Comparison of ENCODE assay signal across 11 cellular contexts in the genomic region with DNA sequence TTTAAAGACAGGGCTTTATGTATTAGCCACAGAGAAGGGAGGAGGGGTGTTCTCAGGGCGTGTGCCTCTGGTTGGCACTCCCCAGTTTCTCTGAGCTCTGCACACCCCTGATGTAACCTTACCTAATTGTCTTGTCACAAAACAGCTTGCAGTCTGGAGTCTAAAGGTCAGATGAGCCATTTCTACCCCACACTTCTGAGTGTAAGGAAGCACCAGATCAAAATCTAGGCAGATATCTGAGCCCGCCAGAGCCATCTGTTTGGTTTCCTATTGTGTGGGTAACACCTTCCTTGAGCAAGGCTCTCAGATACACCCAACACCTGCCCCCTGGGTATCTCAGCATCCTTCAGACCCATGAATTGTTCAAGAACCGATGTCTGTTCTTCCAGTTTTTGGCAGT. TPM values are rescaled to one million over a fixed set of nuclear protein-coding genes. Genes with fewer than 3 reads are reported as not detected.
DNase-seq lines count a peak whose midpoint lies in the region; ATAC-seq and TF ChIP-seq lines count a peak whose summit lies in the region.
"Had no signal": no experiment of that assay in that cellular context is flagged by ENCODE, and none has a peak within 500 bp of the region (broad histone marks: within the 10 kb centered on the region; RNA-seq: fewer than 3 reads in every experiment).

No MANE protein-coding gene starts in this region.

- H3K4me3 ChIP-seq in HCT116 (replicated peaks in 1 of 2; ENCODE audit: low read depth in 1 of 2, low read length in 2 of 2), result no peak overlapping the region
- H3K4me3 ChIP-seq in body of pancreas, result no peak overlapping the region
- H3K4me3 ChIP-seq: adrenal gland, lung had no signal

- H2AFZ ChIP-seq in HCT116 (ENCODE audit: low read depth, low read length, poor library complexity, severe bottlenecking), result no peak overlapping the region

- H3K9me2 ChIP-seq in HCT116 (ENCODE audit: insufficient read depth), result no peaks in the 10 kb centered on the region

- H3K36me3 ChIP-seq in HCT116 (ENCODE audit: control insufficient read depth in 1 of 2, insufficient read depth in 2 of 2, low read length in 2 of 2) (no peaks in the 10 kb centered on the region), body of pancreas (replicated peaks in 1 of 2; ENCODE audit: insufficient read depth in 1 of 2, low read depth in 2 of 2) (no peaks in the 10 kb centered on the region)
- H3K36me3 ChIP-seq: adrenal gland had no signal

- peak overlapping the region; percentile 19; the same call in 1 of the 2 replicates for H3K4me2 ChIP-seq in HCT116 (ENCODE audit: low read length)

- peaks cover under 1% of the 10 kb centered on the region; the same call in 1 of the 2 replicates for H4K20me1 ChIP-seq in HCT116 (ENCODE audit: insufficient read depth)

- WGBS in body of pancreas, 2 donors, result 52 to 78% methylated on average over 3 of the region's 3 CpGs

- H3K27me3 ChIP-seq in HCT116 (ENCODE audit: insufficient read depth, low read length) (no peaks in the 10 kb centered on the region), body of pancreas (no peaks in the 10 kb centered on the region)
- H3K27me3 ChIP-seq: adrenal gland had no signal

- DNase-seq in HCT116 (ENCODE audit: low read depth, low spot score) (no peak), SK-N-DZ (ENCODE audit: low spot score) (peak; percentile 20), body of pancreas (no peak), islet precursor cell (no peak), posterior cingulate gyrus (no peak)
- peak; percentile 52 for DNase-seq in stimulated activated CD4-positive, alpha-beta T cell treated with anti-CD3 and anti-CD28 coated beads, Interleukin-4, amount 100 ng/mL, for 24 hours
- DNase-seq: adrenal gland, NCI-H1436 had no signal

- no TSS peak for BruUV-seq in HCT116 (replicated peaks; lab: Mats Ljungman, UMichigan)

- H3K9ac ChIP-seq in HCT116 (ENCODE audit: low read length), result no peak overlapping the region

- POLR2A ChIA-PET in HCT116 (lab: Charles Lee), result interaction anchor here (0.7 kb wide), 1 partner anchor 38 kb away, joined by 3 read pairs; no protein-coding TSS in a partner anchor

- TF ChIP-seq CTCF in HCT116 (IDR thresholded peaks at IDR 0.05 in 2 of 3, conservative IDR thresholded peaks at IDR 0.05 in 1 of 3; ENCODE audit: borderline replicate concordance in 1 of 3, insufficient read depth in 1 of 3, low read depth in 2 of 3, low read length in 2 of 3), result no peak
- TF ChIP-seq CTCF in body of pancreas (IDR thresholded peaks at IDR 0.05), result no peak

- no peak overlapping the region for H3K27ac ChIP-seq in HCT116 (ENCODE audit: low read depth, low read length)
- H3K27ac ChIP-seq in body of pancreas, result peak overlapping the region in 3 of 4 donors; percentile 23 to 92 (median 86)
- H3K27ac ChIP-seq: adrenal gland had no signal

- intact Hi-C loops in HCT116 (cut with micrococcal nuclease), result no loop called here
- intact Hi-C loops in body of pancreas (cut with DNase I), result no loop called here
- intact Hi-C loops in posterior cingulate gyrus (cut with DNase I), result no loop called here

- TF ChIP-seq RAD21 in HCT116 (IDR thresholded peaks at IDR 0.05; ENCODE audit: low read depth), result no peak

- CTCF ChIA-PET in HCT116 (lab: Charles Lee), result no interaction called here

- TF ChIP-seq POLR2A in HCT116 (IDR thresholded peaks at IDR 0.05; ENCODE audit: borderline replicate concordance, extremely low read depth, insufficient read depth, insufficient read length), result no peak
- no peak for TF ChIP-seq POLR2A in body of pancreas (IDR thresholded peaks at IDR 0.05)

- ATAC-seq in HCT116, result no peak
- ATAC-seq in body of pancreas, result no peak
- ATAC-seq in HG03095 (IDR thresholded peaks at IDR 0.05; ENCODE audit: unreplicated experiment), result no peak

- H3K9me3 ChIP-seq in HCT116 (ENCODE audit: control insufficient read depth in 1 of 2, insufficient read depth in 1 of 2, low read depth in 1 of 2, low read length in 2 of 2) (no peaks in the 10 kb centered on the region), body of pancreas (no peaks in the 10 kb centered on the region)
- H3K9me3 ChIP-seq: adrenal gland had no signal

- H3K79me2 ChIP-seq in HCT116 (ENCODE audit: insufficient read depth, low read length), result peaks cover 41% of the 10 kb centered on the region

- RAD21 ChIA-PET in HCT116 (lab: Charles Lee; ENCODE audit: low non-redundant PET in 1 of 2, low total read pairs in 2 of 2, uncharacterized antibody in 2 of 2, unreplicated experiment in 2 of 2), result no interaction called here

- H3K4me1 ChIP-seq in HCT116 (ENCODE audit: control insufficient read depth in 1 of 2, insufficient read depth in 2 of 2, low read length in 2 of 2) (peaks cover 44 to 60% of the 10 kb centered on the region in 2 experiments), body of pancreas (peaks cover 92% of the 10 kb centered on the region)
- H3K4me1 ChIP-seq: adrenal gland had no signal

TF ChIP-seq in HCT116, 20 proteins besides CTCF, POLR2A, EP300 and RAD21:
- TF ChIP-seq SRF (IDR thresholded peaks at IDR 0.05; ENCODE audit: low read depth) (no peak), ZNF274 (IDR thresholded peaks at IDR 0.05; ENCODE audit: low read depth, low read length) (no peak), JUND (IDR thresholded peaks at IDR 0.05) (no peak), CEBPB (IDR thresholded peaks at IDR 0.05; ENCODE audit: low read depth) (no peak), EZH2phosphoT487 (IDR thresholded peaks at IDR 0.05; ENCODE audit: borderline replicate concordance) (no peak), ELF1 (IDR thresholded peaks at IDR 0.05; ENCODE audit: borderline replicate concordance, low read depth) (no peak), SP1 (IDR thresholded peaks at IDR 0.05; ENCODE audit: low read depth) (no peak), ZFX (IDR thresholded peaks at IDR 0.05) (no peak), YY1 (IDR thresholded peaks at IDR 0.05; ENCODE audit: extremely low read depth, insufficient replicate concordance, low read depth, low read length) (no peak), TCF7L2 (IDR thresholded peaks at IDR 0.05; ENCODE audit: borderline replicate concordance, extremely low read depth, insufficient read depth, insufficient read length) (no peak), EZH2 (IDR thresholded peaks at IDR 0.05) (no peak), POLR2AphosphoS5 (IDR thresholded peaks at IDR 0.05; ENCODE audit: low read depth, low read length) (no peak)
- TF ChIP-seq, protein P1, sequence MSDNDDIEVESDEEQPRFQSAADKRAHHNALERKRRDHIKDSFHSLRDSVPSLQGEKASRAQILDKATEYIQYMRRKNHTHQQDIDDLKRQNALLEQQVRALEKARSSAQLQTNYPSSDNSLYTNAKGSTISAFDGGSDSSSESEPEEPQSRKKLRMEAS (IDR thresholded peaks at IDR 0.05), result no peak
- TF ChIP-seq, protein P2, sequence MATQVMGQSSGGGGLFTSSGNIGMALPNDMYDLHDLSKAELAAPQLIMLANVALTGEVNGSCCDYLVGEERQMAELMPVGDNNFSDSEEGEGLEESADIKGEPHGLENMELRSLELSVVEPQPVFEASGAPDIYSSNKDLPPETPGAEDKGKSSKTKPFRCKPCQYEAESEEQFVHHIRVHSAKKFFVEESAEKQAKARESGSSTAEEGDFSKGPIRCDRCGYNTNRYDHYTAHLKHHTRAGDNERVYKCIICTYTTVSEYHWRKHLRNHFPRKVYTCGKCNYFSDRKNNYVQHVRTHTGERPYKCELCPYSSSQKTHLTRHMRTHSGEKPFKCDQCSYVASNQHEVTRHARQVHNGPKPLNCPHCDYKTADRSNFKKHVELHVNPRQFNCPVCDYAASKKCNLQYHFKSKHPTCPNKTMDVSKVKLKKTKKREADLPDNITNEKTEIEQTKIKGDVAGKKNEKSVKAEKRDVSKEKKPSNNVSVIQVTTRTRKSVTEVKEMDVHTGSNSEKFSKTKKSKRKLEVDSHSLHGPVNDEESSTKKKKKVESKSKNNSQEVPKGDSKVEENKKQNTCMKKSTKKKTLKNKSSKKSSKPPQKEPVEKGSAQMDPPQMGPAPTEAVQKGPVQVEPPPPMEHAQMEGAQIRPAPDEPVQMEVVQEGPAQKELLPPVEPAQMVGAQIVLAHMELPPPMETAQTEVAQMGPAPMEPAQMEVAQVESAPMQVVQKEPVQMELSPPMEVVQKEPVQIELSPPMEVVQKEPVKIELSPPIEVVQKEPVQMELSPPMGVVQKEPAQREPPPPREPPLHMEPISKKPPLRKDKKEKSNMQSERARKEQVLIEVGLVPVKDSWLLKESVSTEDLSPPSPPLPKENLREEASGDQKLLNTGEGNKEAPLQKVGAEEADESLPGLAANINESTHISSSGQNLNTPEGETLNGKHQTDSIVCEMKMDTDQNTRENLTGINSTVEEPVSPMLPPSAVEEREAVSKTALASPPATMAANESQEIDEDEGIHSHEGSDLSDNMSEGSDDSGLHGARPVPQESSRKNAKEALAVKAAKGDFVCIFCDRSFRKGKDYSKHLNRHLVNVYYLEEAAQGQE (IDR thresholded peaks at IDR 0.05; ENCODE audit: low read depth), result no peak

RNA-seq across cellular contexts. Expression of a gene that starts 15.5 kb away (rescaled TPM):
- 73.2 TPM for total RNA-seq in HCT116 (2021; ENCODE audit: unreplicated experiment)
- 74.6 and 136 TPM in 2 replicates for polyA plus RNA-seq in HCT116 (2012)
- not detected in 2 replicates for polyA plus RNA-seq in SK-N-DZ (2014; cell fraction: cytosol; rRNA removed)
- polyA plus RNA-seq in SK-N-DZ (2014; cell fraction: nucleus; rRNA removed), result not detected in 2 replicates
- 100 to 1,000 TPM in 1 of 2 donors, 10 to 100 TPM in 1; 95.3 to 107 TPM for total RNA-seq in body of pancreas
- total RNA-seq: fibroblast of lung had no signal

Comparison
In these comparisons a context has a peak if more than half of its experiments do, and no peak if none do; other contexts are left out.
1. DNase-seq: peak in SK-N-DZ (single experiment) and stimulated activated CD4-positive, alpha-beta T cell treated with anti-CD3 and anti-CD28 coated beads, Interleukin-4, amount 100 ng/mL, for 24 hours (single experiment); none in HCT116 (single experiment), body of pancreas (0 of 4), islet precursor cell (single experiment) and posterior cingulate gyrus (0 of 10).